Comparison of ENCODE assay signal across 8 cellular contexts in genomic region chr9:70110194-70111041, GRCh38.
A peak's percentile ranks its signal among the peaks of the same experiment; 100 is the strongest.
DNase-seq lines count a peak whose midpoint lies in the region; ATAC-seq lines count a peak whose summit lies in the region.

No MANE protein-coding gene starts in this region.

- DNase-seq in DMS53 (lab: John Stamatoyannopoulos, UW) = peak; percentile 70
- DNase-seq in SHP77 treated with DMSO at 0.1 percent for 48 hours (lab: John Stamatoyannopoulos, UW) = peak; percentile 18
- peak; percentile 32 to 87 for DNase-seq in lung microvascular endothelial cell (ENCODE audit: low read depth in 2 of 2)
- DNase-seq in stimulated activated naive CD4-positive, alpha-beta T cell treated with Interleukin-2 at 50 U/mL for 16 hours (lab: John Stamatoyannopoulos, UW) = no peak
- no peak for DNase-seq in DMS114 treated with DMSO at 0.1 percent for 48 hours (lab: John Stamatoyannopoulos, UW; ENCODE audit: unreplicated experiment)
- no peak for DNase-seq in HK-2 (ENCODE audit: unreplicated experiment)

- ATAC-seq in HG03342 (IDR thresholded peaks at IDR 0.05; ENCODE audit: unreplicated experiment) (peak; percentile 10), HG02763 (IDR thresholded peaks at IDR 0.05; ENCODE audit: unreplicated experiment) (no peak)

Comparison
In these comparisons a context has a peak if more than half of its experiments do, and no peak if none do; other contexts are left out.
1. DNase-seq: peak in DMS53 (single experiment), SHP77 treated with DMSO at 0.1 percent for 48 hours (single experiment) and lung microvascular endothelial cell (2 of 2); none in stimulated activated naive CD4-positive, alpha-beta T cell treated with Interleukin-2 at 50 U/mL for 16 hours (single experiment), DMS114 treated with DMSO at 0.1 percent for 48 hours (single experiment) and HK-2 (single experiment).